20 cellular contexts compared by ENCODE assay signal in genomic region chr1:219772265-219773036, GRCh38.
DNase-seq lines count a peak whose midpoint lies in the region; ATAC-seq and TF ChIP-seq lines count a peak whose summit lies in the region.
"Had no signal": no experiment of that assay in that cellular context is flagged by ENCODE, and none has a peak within 500 bp of the region (broad histone marks: within the 10 kb centered on the region; RNA-seq: fewer than 3 reads in every experiment).

No MANE protein-coding gene starts in this region.

- H3K27me3 Mint-ChIP-seq in brain: peaks cover 4% of the 10 kb centered on the region
- H3K27me3 Mint-ChIP-seq: CD4-positive, alpha-beta memory T cell had no signal

- no peak overlapping the region for H3K4me3 Mint-ChIP-seq in brain
- H3K4me3 Mint-ChIP-seq: B cell; CD4-positive, alpha-beta memory T cell had no signal

- peaks cover 15% of the 10 kb centered on the region for H3K4me1 Mint-ChIP-seq in brain
- H3K4me1 Mint-ChIP-seq: CD4-positive, alpha-beta memory T cell had no signal

- no peaks in the 10 kb centered on the region for H3K36me3 Mint-ChIP-seq in brain
- H3K36me3 Mint-ChIP-seq: CD4-positive, alpha-beta memory T cell had no signal

- H3K27ac Mint-ChIP-seq in brain: peak overlapping the region in 3 of 5 experiments; percentile 4 to 36 (median 9)
- H3K27ac Mint-ChIP-seq: B cell; CD4-positive, alpha-beta memory T cell had no signal

- H3K9me3 Mint-ChIP-seq in brain: peaks cover 4 to 31% (median 18%) of the 10 kb centered on the region in 5 experiments

- ATAC-seq in left ventricle myocardium superior (peak; percentile 99), GM19035 (IDR thresholded peaks at IDR 0.05; ENCODE audit: unreplicated experiment) (no peak), GM21515 (IDR thresholded peaks at IDR 0.05; ENCODE audit: unreplicated experiment) (no peak)

- intact Hi-C loops in left ventricle myocardium superior (cut with micrococcal nuclease): no loop called here

- DNase-seq in DMS53 (lab: John Stamatoyannopoulos, UW): peak; percentile 37
- DNase-seq in DMS53 treated with DMSO at 0.1 percent for 48 hours (lab: John Stamatoyannopoulos, UW; ENCODE audit: unreplicated experiment): no peak
- peak; percentile 66 for DNase-seq in left ventricle myocardium superior
- peak; percentile 26 for DNase-seq in renal cortical epithelial cell (ENCODE audit: low read depth)
- no peak for DNase-seq in SW480 (ENCODE audit: low spot score)
- DNase-seq: CD4-positive, alpha-beta memory T cell; DMS79 treated with DMSO at 0.1 percent for 48 hours; GOT3; MM.1S; NCI-H1105 treated with DMSO at 0.1 percent for 48 hours; NCI-H1694 treated with DMSO at 0.1 percent for 48 hours; NCI-H2107; NCI-H345; NCI-H526; NK-92 treated with Interleukin-12 subunit alpha and Interleukin-12 subunit beta, amount 100 ng/mL, for 24 hours; SJCRH30 had no signal

- no peak for TF ChIP-seq CTCF in brain (conservative IDR thresholded peaks at IDR 0.05)

Comparison
In these comparisons a context has a peak if more than half of its experiments do, and no peak if none do; other contexts are left out.
1. DNase-seq: peak in DMS53 (single experiment), left ventricle myocardium superior (single experiment) and renal cortical epithelial cell (single experiment); none in DMS53 treated with DMSO at 0.1 percent for 48 hours (single experiment) and SW480 (single experiment).